In genomic region chr2:146278881-146279280, GRCh38 we compare ENCODE assay signal across 28 cellular contexts.
"Had no signal": no experiment of that assay in that cellular context is flagged by ENCODE, and none has a peak within 500 bp of the region (broad histone marks: within the 10 kb centered on the region; RNA-seq: fewer than 3 reads in every experiment).

No MANE protein-coding gene starts in this region.

- H3K4me3 Mint-ChIP-seq: stimulated activated effector memory CD8-positive, alpha-beta T cell treated with anti-CD3 and anti-CD28 coated beads, Interleukin-12 subunit alpha, Interleukin-12 subunit beta, amount 100 ng/mL, for 72 hours; stimulated activated memory B cell treated with anti-CD40 and anti-IgM and Interleukin-4, amounts not matched to agents 10 μg/mL and 1 μg/mL and 100 μg/mL, for 72 hours; stimulated activated naive B cell treated with anti-CD40 and anti-IgM and Interleukin-4, amounts not matched to agents 10 μg/mL and 1 μg/mL and 100 μg/mL, for 72 hours; stimulated activated naive CD8-positive, alpha-beta T cell treated with anti-CD3 and anti-CD28 coated beads, Interleukin-15, amount 100 ng/mL, for 72 hours; stimulated activated naive CD8-positive, alpha-beta T cell treated with anti-CD3 and anti-CD28 coated beads, Interleukin-15, Interleukin-2, amounts not matched to agents 100 ng/mL and 50 ng/mL, for 24 hours; type B pancreatic cell had no signal

- DNase-seq: stimulated activated CD4-positive, alpha-beta T cell treated with anti-CD3 and anti-CD28 coated beads, Interleukin-2, amount 100 ng/mL, for 48 hours; stimulated activated CD4-positive, alpha-beta T cell treated with anti-CD3 and anti-CD28 coated beads, Interleukin-4, amount 100 ng/mL, for 1 hour; stimulated activated CD4-positive, alpha-beta T cell treated with anti-CD3 and anti-CD28 coated beads, Interleukin-4, amount 100 ng/mL, for 24 hours; stimulated activated CD4-positive, alpha-beta T cell treated with anti-CD3 and anti-CD28 coated beads, Interleukin-4, amount 100 ng/mL, for 4 hours; stimulated activated CD8-positive, alpha-beta memory T cell treated with anti-CD3 and anti-CD28 coated beads, Interleukin-4, amount 100 ng/mL, for 48 hours; stimulated activated naive B cell treated with anti-CD40 and anti-IgM and Interleukin-4, amounts not matched to agents 10 μg/mL and 1 μg/mL and 100 μg/mL, for 72 hours; stimulated activated naive CD4-positive, alpha-beta T cell; stimulated activated naive CD4-positive, alpha-beta T cell treated with Interleukin-2 at 50 U/mL for 16 hours; stimulated activated naive CD8-positive, alpha-beta T cell treated with anti-CD3 and anti-CD28 coated beads, Interleukin-15, amount 100 ng/mL, for 72 hours; stimulated activated naive CD8-positive, alpha-beta T cell treated with anti-CD3 and anti-CD28 coated beads, Interleukin-15, Interleukin-2, amounts not matched to agents 100 U/mL and 50 U/mL, for 24 hours; stomach; substantia nigra; testis; thyroid gland; tibial artery; transverse colon; trophoblast cell; upper lobe of left lung; upper lobe of right lung; uterus had no signal

- H3K4me1 Mint-ChIP-seq: stimulated activated effector memory CD8-positive, alpha-beta T cell treated with anti-CD3 and anti-CD28 coated beads, Interleukin-12 subunit alpha, Interleukin-12 subunit beta, amount 100 ng/mL, for 72 hours; stimulated activated memory B cell treated with anti-CD40 and anti-IgM and Interleukin-4, amounts not matched to agents 10 μg/mL and 1 μg/mL and 100 μg/mL, for 72 hours; stimulated activated naive B cell treated with anti-CD40 and anti-IgM and Interleukin-4, amounts not matched to agents 10 μg/mL and 1 μg/mL and 100 μg/mL, for 72 hours; stimulated activated naive CD8-positive, alpha-beta T cell treated with anti-CD3 and anti-CD28 coated beads, Interleukin-15, amount 100 ng/mL, for 72 hours had no signal

- H3K27ac Mint-ChIP-seq: stimulated activated effector memory CD8-positive, alpha-beta T cell treated with anti-CD3 and anti-CD28 coated beads, Interleukin-12 subunit alpha, Interleukin-12 subunit beta, amount 100 ng/mL, for 72 hours; stimulated activated memory B cell treated with anti-CD40 and anti-IgM and Interleukin-4, amounts not matched to agents 10 μg/mL and 1 μg/mL and 100 μg/mL, for 72 hours; stimulated activated naive B cell treated with anti-CD40 and anti-IgM and Interleukin-4, amounts not matched to agents 10 μg/mL and 1 μg/mL and 100 μg/mL, for 72 hours; stimulated activated naive CD8-positive, alpha-beta T cell treated with anti-CD3 and anti-CD28 coated beads, Interleukin-15, amount 100 ng/mL, for 72 hours; stimulated activated naive CD8-positive, alpha-beta T cell treated with anti-CD3 and anti-CD28 coated beads, Interleukin-15, Interleukin-2, amounts not matched to agents 100 ng/mL and 50 ng/mL, for 24 hours; type B pancreatic cell had no signal

- H3K4me1 ChIP-seq: stomach, testis, thyroid gland, tibial artery, tibial nerve, transverse colon, upper lobe of left lung, upper lobe of right lung, uterus, vagina had no signal

- H3K27me3 ChIP-seq: stomach, testis, thyroid gland, tibial artery, tibial nerve, transverse colon, upper lobe of left lung, upper lobe of right lung, uterus, vagina had no signal

- FAIRE-seq: urothelium cell line had no signal

- H3K36me3 Mint-ChIP-seq: stimulated activated effector memory CD8-positive, alpha-beta T cell treated with anti-CD3 and anti-CD28 coated beads, Interleukin-12 subunit alpha, Interleukin-12 subunit beta, amount 100 ng/mL, for 72 hours; stimulated activated memory B cell treated with anti-CD40 and anti-IgM and Interleukin-4, amounts not matched to agents 10 μg/mL and 1 μg/mL and 100 μg/mL, for 72 hours; stimulated activated naive B cell treated with anti-CD40 and anti-IgM and Interleukin-4, amounts not matched to agents 10 μg/mL and 1 μg/mL and 100 μg/mL, for 72 hours; type B pancreatic cell had no signal

- H3K9me3 ChIP-seq: stomach, testis, thoracic aorta, thyroid gland, tibial artery, tibial nerve, transverse colon, upper lobe of left lung, upper lobe of right lung, uterus, vagina had no signal

- H3K36me3 ChIP-seq: stomach, thoracic aorta, thyroid gland, tibial artery, tibial nerve, transverse colon, upper lobe of left lung, upper lobe of right lung, uterus, vagina had no signal

- H3K4me3 ChIP-seq: stomach, testis, thoracic aorta, thyroid gland, tibial artery, tibial nerve, transverse colon, upper lobe of left lung, upper lobe of right lung, uterus, vagina had no signal

- H3K27me3 Mint-ChIP-seq: stimulated activated memory B cell treated with anti-CD40 and anti-IgM and Interleukin-4, amounts not matched to agents 10 μg/mL and 1 μg/mL and 100 μg/mL, for 72 hours; stimulated activated naive B cell treated with anti-CD40 and anti-IgM and Interleukin-4, amounts not matched to agents 10 μg/mL and 1 μg/mL and 100 μg/mL, for 72 hours; stimulated activated naive CD8-positive, alpha-beta T cell treated with anti-CD3 and anti-CD28 coated beads, Interleukin-15, amount 100 ng/mL, for 72 hours; stimulated activated naive CD8-positive, alpha-beta T cell treated with anti-CD3 and anti-CD28 coated beads, Interleukin-15, Interleukin-2, amounts not matched to agents 100 ng/mL and 50 ng/mL, for 24 hours; type B pancreatic cell had no signal

- ATAC-seq: stimulated activated effector memory CD8-positive, alpha-beta T cell treated with anti-CD3 and anti-CD28 coated beads, Interleukin-12 subunit alpha, Interleukin-12 subunit beta, amount 100 ng/mL, for 72 hours; stimulated activated memory B cell treated with anti-CD40 and anti-IgM and Interleukin-4, amounts not matched to agents 10 μg/mL and 1 μg/mL and 100 μg/mL, for 72 hours; stimulated activated naive B cell treated with anti-CD40 and anti-IgM and Interleukin-4, amounts not matched to agents 10 μg/mL and 1 μg/mL and 100 μg/mL, for 72 hours; stimulated activated naive CD8-positive, alpha-beta T cell treated with anti-CD3 and anti-CD28 coated beads, Interleukin-15, amount 100 ng/mL, for 72 hours; stimulated activated naive CD8-positive, alpha-beta T cell treated with anti-CD3 and anti-CD28 coated beads, Interleukin-15, Interleukin-2, amounts not matched to agents 100 U/mL and 50 U/mL, for 24 hours; upper lobe of right lung had no signal

- H3K9me3 Mint-ChIP-seq: stimulated activated memory B cell treated with anti-CD40 and anti-IgM and Interleukin-4, amounts not matched to agents 10 μg/mL and 1 μg/mL and 100 μg/mL, for 72 hours; stimulated activated naive CD8-positive, alpha-beta T cell treated with anti-CD3 and anti-CD28 coated beads, Interleukin-15, amount 100 ng/mL, for 72 hours; stimulated activated naive CD8-positive, alpha-beta T cell treated with anti-CD3 and anti-CD28 coated beads, Interleukin-15, Interleukin-2, amounts not matched to agents 100 ng/mL and 50 ng/mL, for 24 hours; type B pancreatic cell had no signal

- H3K27ac ChIP-seq: stomach, testis, thoracic aorta, thyroid gland, tibial artery, transverse colon, upper lobe of left lung, upper lobe of right lung, uterus, vagina had no signal
